21 cellular contexts compared by ENCODE assay signal in the genomic region with DNA sequence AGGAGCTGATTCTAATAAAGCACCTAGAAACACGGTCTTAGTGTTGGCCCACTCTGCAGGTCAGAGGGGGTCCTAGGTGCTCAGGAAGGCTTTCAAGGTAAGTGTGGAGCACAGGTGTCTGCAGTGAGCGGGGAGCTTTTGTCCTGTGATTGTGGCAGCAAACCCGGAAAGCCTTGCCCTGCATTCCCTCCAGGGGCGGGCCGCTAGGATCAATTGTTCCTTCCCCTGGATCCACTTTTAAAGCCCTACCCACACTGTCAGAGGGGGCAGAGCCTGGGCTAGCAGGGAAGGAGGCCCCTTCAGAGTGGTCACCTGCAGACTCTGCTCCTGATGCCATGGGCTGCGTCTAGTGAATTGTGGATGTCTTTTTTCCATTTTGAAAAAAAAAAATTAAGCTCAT.
"Had no signal": no experiment of that assay in that cellular context is flagged by ENCODE, and none has a peak within 500 bp of the region (broad histone marks: within the 10 kb centered on the region; RNA-seq: fewer than 3 reads in every experiment).

No MANE protein-coding gene starts in this region.

- H3K27ac Mint-ChIP-seq: activated naive CD4-positive, alpha-beta T cell treated with anti-CD3 and anti-CD28 coated beads, Interleukin-2, amount 50 U/mL, for 24 hours; activated T-cell treated with anti-CD3 and anti-CD28 coated beads, Interleukin-2, amount 50 U/mL, for 72 hours; effector memory CD8-positive, alpha-beta T cell; stimulated activated naive CD8-positive, alpha-beta T cell treated with anti-CD3 and anti-CD28 coated beads, Interleukin-15, Interleukin-2, amounts not matched to agents 100 ng/mL and 50 ng/mL, for 24 hours had no signal

- H3K9me3 Mint-ChIP-seq: activated naive CD4-positive, alpha-beta T cell treated with anti-CD3 and anti-CD28 coated beads, Interleukin-2, amount 50 U/mL, for 24 hours; activated T-cell treated with anti-CD3 and anti-CD28 coated beads, Interleukin-2, amount 50 U/mL, for 72 hours; effector memory CD8-positive, alpha-beta T cell; stimulated activated naive CD8-positive, alpha-beta T cell treated with anti-CD3 and anti-CD28 coated beads, Interleukin-15, Interleukin-2, amounts not matched to agents 100 ng/mL and 50 ng/mL, for 24 hours had no signal

- H3K9me3 ChIP-seq: left ventricle myocardium inferior, suprapubic skin, vagina had no signal

- H3K4me3 ChIP-seq: left ventricle myocardium inferior, suprapubic skin, vagina had no signal

- H3K4me1 Mint-ChIP-seq: activated naive CD4-positive, alpha-beta T cell treated with anti-CD3 and anti-CD28 coated beads, Interleukin-2, amount 50 U/mL, for 24 hours had no signal

- DNase-seq: activated CD4-positive, alpha-beta T cell treated with anti-CD3 and anti-CD28 coated beads for 1 hour; activated effector memory CD4-positive, alpha-beta T cell treated with anti-CD3 and anti-CD28 coated beads, Interleukin-2, amount 50 U/mL, for 16 hours; activated T-cell treated with anti-CD3 and anti-CD28 coated beads, Interleukin-2, amount 50 U/mL, for 72 hours; dermis blood vessel endothelial cell; effector memory CD8-positive, alpha-beta T cell; foreskin keratinocyte; hippocampal formation; kidney; left ventricle myocardium inferior; naive thymus-derived CD8-positive, alpha-beta T cell; stimulated activated CD4-positive, alpha-beta T cell treated with anti-CD3 and anti-CD28 coated beads, Interleukin-12 subunit alpha, Interleukin-12 subunit beta, amount 100 ng/mL, for 4 hours; stimulated activated CD4-positive, alpha-beta T cell treated with anti-CD3 and anti-CD28 coated beads, Interleukin-1b, Interleukin-23, amount 100 ng/mL, for 48 hours; SW 1271; T-helper 2 cell; trophoblast cell had no signal

- H3K9ac ChIP-seq: parathyroid adenoma had no signal

- H3K79me2 ChIP-seq: parathyroid adenoma had no signal

- H3K36me3 ChIP-seq: vagina had no signal

- H2AFZ ChIP-seq: parathyroid adenoma had no signal

- H3K4me1 ChIP-seq: parathyroid adenoma had no signal

- H3K27me3 Mint-ChIP-seq: activated naive CD4-positive, alpha-beta T cell treated with anti-CD3 and anti-CD28 coated beads, Interleukin-2, amount 50 U/mL, for 24 hours; naive thymus-derived CD8-positive, alpha-beta T cell; stimulated activated naive CD8-positive, alpha-beta T cell treated with anti-CD3 and anti-CD28 coated beads, Interleukin-15, Interleukin-2, amounts not matched to agents 100 ng/mL and 50 ng/mL, for 24 hours had no signal

- H3K36me3 Mint-ChIP-seq: activated naive CD4-positive, alpha-beta T cell treated with anti-CD3 and anti-CD28 coated beads, Interleukin-2, amount 50 U/mL, for 24 hours; naive thymus-derived CD8-positive, alpha-beta T cell had no signal

- H3K4me3 Mint-ChIP-seq: activated naive CD4-positive, alpha-beta T cell treated with anti-CD3 and anti-CD28 coated beads, Interleukin-2, amount 50 U/mL, for 24 hours; activated T-cell treated with anti-CD3 and anti-CD28 coated beads, Interleukin-2, amount 50 U/mL, for 72 hours; effector memory CD8-positive, alpha-beta T cell; naive thymus-derived CD8-positive, alpha-beta T cell; stimulated activated naive CD8-positive, alpha-beta T cell treated with anti-CD3 and anti-CD28 coated beads, Interleukin-15, Interleukin-2, amounts not matched to agents 100 ng/mL and 50 ng/mL, for 24 hours had no signal

- ATAC-seq: activated T-cell treated with anti-CD3 and anti-CD28 coated beads, Interleukin-2, amount 50 U/mL, for 72 hours; foreskin keratinocyte; naive thymus-derived CD8-positive, alpha-beta T cell had no signal

- H3K27me3 ChIP-seq: foreskin keratinocyte, suprapubic skin, vagina had no signal

- H3K27ac ChIP-seq: foreskin keratinocyte, parathyroid adenoma, vagina, VCaP had no signal
